21 cellular contexts compared by ENCODE assay signal in genomic region chr18:36449451-36449850, GRCh38.
DNase-seq lines count a peak whose midpoint lies in the region; ATAC-seq, FAIRE-seq and TF ChIP-seq lines count a peak whose summit lies in the region.
"Had no signal": no experiment of that assay in that cellular context is flagged by ENCODE, and none has a peak within 500 bp of the region (broad histone marks: within the 10 kb centered on the region; RNA-seq: fewer than 3 reads in every experiment).

No MANE protein-coding gene starts in this region.

- H3K27ac ChIP-seq in HUES48 (ENCODE audit: low read depth, low read length) (peak overlapping the region; percentile 89), H1 (ENCODE audit: low read depth, low read length) (no peak overlapping the region), neural progenitor cell (peak overlapping the region; percentile 92), aorta (ENCODE audit: low read depth in 1 of 2, low read length in 2 of 2) (no peak overlapping the region)
- H3K27ac ChIP-seq: KMS-11 had no signal

- H4K8ac ChIP-seq in H1 (ENCODE audit: extremely low read depth, insufficient read depth, low read length), result no peak overlapping the region

- H2BK20ac ChIP-seq in H1 (ENCODE audit: low read length), result peak overlapping the region; percentile 92; the same call in 1 of the 2 replicates

- peak overlapping the region; percentile 65 for H3K18ac ChIP-seq in H1 (ENCODE audit: extremely low read depth, low read length)

- H4K20me1 ChIP-seq in H1 (replicated peaks in 1 of 2; ENCODE audit: control insufficient read depth in 1 of 2, insufficient read depth in 2 of 2, low read length in 2 of 2), result no peaks in the 10 kb centered on the region
- peaks cover 4% of the 10 kb centered on the region for H4K20me1 ChIP-seq in neural progenitor cell (ENCODE audit: low read depth)

- H2BK12ac ChIP-seq in H1 (ENCODE audit: low read depth, low read length), result no peak overlapping the region; the same call in 1 of the 2 replicates

- peak overlapping the region; percentile 24 for H3K4ac ChIP-seq in H1 (replicated peaks; ENCODE audit: insufficient read length, low read depth, low read length)

- H3K23me2 ChIP-seq in H1 (ENCODE audit: low read depth, low read length), result no peaks in the 10 kb centered on the region; the same call in 1 of the 2 replicates

- peak overlapping the region; percentile 59 for H4K5ac ChIP-seq in H1 (ENCODE audit: insufficient read length, low read depth, low read length)

- H3K4me3 ChIP-seq in HUES48 (ENCODE audit: low read depth, low read length) (peak overlapping the region; percentile 18; the same call in 1 of the 2 replicates), H1 (ENCODE audit: extremely low read depth in 1 of 4, insufficient read depth in 2 of 4, low read depth in 3 of 4, low read length in 4 of 4) (peak overlapping the region in 1 of 4 experiments; percentile 35; a peak in 1 of 8 replicates), neural progenitor cell (no peak overlapping the region), aorta (ENCODE audit: low read length in 2 of 2) (no peak overlapping the region)
- H3K4me3 ChIP-seq: GM12878 had no signal

- H2AK5ac ChIP-seq in H1 (ENCODE audit: low read depth, low read length), result peak overlapping the region; percentile 93

- H3K23ac ChIP-seq in H1 (ENCODE audit: insufficient read length), result no peak overlapping the region

- POLR2A ChIA-PET in H1 (lab: Charles Lee; ENCODE audit: partially characterized antibody), result interaction anchor here (1.0 kb wide), 1 partner anchor 171 kb away, joined by 3 read pairs; no protein-coding TSS in a partner anchor

- H3F3A ChIP-seq in neural progenitor cell (ENCODE audit: low read depth), result peaks cover 45% of the 10 kb centered on the region

- no peak for TF ChIP-seq EP300 in H1 (IDR thresholded peaks at IDR 0.05; ENCODE audit: borderline replicate concordance in 1 of 2, low read depth in 2 of 2, low read length in 2 of 2)

- H3K4me2 ChIP-seq in H1 (ENCODE audit: insufficient read depth in 1 of 2, low read depth in 2 of 2, low read length in 2 of 2), result peak overlapping the region; percentile 49 to 63
- peak overlapping the region; percentile 71 for H3K4me2 ChIP-seq in neural progenitor cell
- H3K4me2 ChIP-seq: KMS-11 had no signal

- no peak for ATAC-seq in aorta (ENCODE audit: low FRiP score)
- ATAC-seq: GM12878, HCT116, HepG2 had no signal

- no peak overlapping the region for H3K4me3 Mint-ChIP-seq in neural progenitor cell

- H3K14ac ChIP-seq in H1 (ENCODE audit: insufficient read length), result no peak overlapping the region

- peaks cover 5% of the 10 kb centered on the region for H3K36me3 Mint-ChIP-seq in neural progenitor cell

- FAIRE-seq in D721Med (lab: Jason Lieb, UNC) (peak; percentile 80), H1 (lab: Jason Lieb, UNC) (no peak)
- FAIRE-seq: G401.6, GM12878, HepG2 had no signal

- H3K9ac ChIP-seq in HUES48 (ENCODE audit: low read depth, low read length), result no peak overlapping the region
- H3K9ac ChIP-seq in H1 (replicated peaks in 1 of 4; ENCODE audit: extremely low read depth in 1 of 4, low read depth in 3 of 4, low read length in 3 of 4), result no peak overlapping the region
- no peak overlapping the region for H3K9ac ChIP-seq in neural progenitor cell
- H3K9ac ChIP-seq: KMS-11 had no signal

- H3K79me1 ChIP-seq in H1 (ENCODE audit: low read depth, low read length), result no peaks in the 10 kb centered on the region

- peaks cover 2% of the 10 kb centered on the region for H3K9me3 Mint-ChIP-seq in neural progenitor cell

- intact Hi-C loops in aorta (cut with DNase I), result loop anchor here in 1 of 2 donors (10.0 kb wide), 1 partner anchor 125 kb away; no protein-coding TSS in a partner anchor

- no peak for TF ChIP-seq POLR2A in H1 (IDR thresholded peaks at IDR 0.05; ENCODE audit: control extremely low read depth in 1 of 2, low read depth in 2 of 2, low read length in 2 of 2)

- TF ChIP-seq RAD21 in H1 (IDR thresholded peaks at IDR 0.05 in 1 of 2, conservative IDR thresholded peaks at IDR 0.05 in 1 of 2; ENCODE audit: low read depth in 2 of 2, low read length in 2 of 2), result no peak

- CTCF ChIA-PET in H1 (lab: Charles Lee; ENCODE audit: partially characterized antibody), result interaction anchor here (0.8 to 2.2 kb wide), 8 partner anchors 9 to 238 kb away, joined by 3 to 8 read pairs (median 4); no protein-coding TSS in a partner anchor

- peak overlapping the region; percentile 32 for H3K56ac ChIP-seq in H1 (replicated peaks; ENCODE audit: insufficient read length, low read depth, low read length)

- H2BK15ac ChIP-seq in H1 (ENCODE audit: low read length), result no peak overlapping the region

- peaks cover 63% of the 10 kb centered on the region for H3K4me1 Mint-ChIP-seq in neural progenitor cell

- H2BK120ac ChIP-seq in H1 (replicated peaks; ENCODE audit: low read depth, low read length), result peak overlapping the region; percentile 81

- H3K79me2 ChIP-seq in H1 (ENCODE audit: control insufficient read depth in 1 of 2, insufficient read depth in 2 of 2, low read length in 2 of 2), result no peaks in the 10 kb centered on the region
- peaks cover 86% of the 10 kb centered on the region for H3K79me2 ChIP-seq in neural progenitor cell (ENCODE audit: low read depth)

- H3K36me3 ChIP-seq in HUES48 (ENCODE audit: control insufficient read depth, insufficient read depth, low read length), result no peaks in the 10 kb centered on the region
- no peaks in the 10 kb centered on the region for H3K36me3 ChIP-seq in H1 (ENCODE audit: control insufficient read depth in 2 of 4, insufficient read depth in 4 of 4, low read length in 3 of 4)
- H3K36me3 ChIP-seq in neural progenitor cell, result no peaks in the 10 kb centered on the region
- no peaks in the 10 kb centered on the region for H3K36me3 ChIP-seq in aorta (ENCODE audit: control insufficient read depth in 1 of 2, insufficient read depth in 2 of 2, low read length in 1 of 2)

- H3K27me3 ChIP-seq in HUES48 (ENCODE audit: control insufficient read depth, insufficient read depth, low read length), result no peaks in the 10 kb centered on the region
- no peaks in the 10 kb centered on the region for H3K27me3 ChIP-seq in H1 (replicated peaks in 1 of 4; ENCODE audit: control insufficient read depth in 3 of 4, extremely low read depth in 1 of 4, insufficient read depth in 3 of 4, low read length in 3 of 4)
- no peaks in the 10 kb centered on the region for H3K27me3 ChIP-seq in neural progenitor cell
- H3K27me3 ChIP-seq in aorta (ENCODE audit: control insufficient read depth in 1 of 2, insufficient read depth in 2 of 2, low read length in 1 of 2), result no peaks in the 10 kb centered on the region

- peak overlapping the region; percentile 92; the same call in 1 of the 2 replicates for H2BK5ac ChIP-seq in H1 (ENCODE audit: low read depth, low read length)

- H3K4me1 ChIP-seq in HUES48 (ENCODE audit: control insufficient read depth, insufficient read depth, low read length) (peaks cover 52% of the 10 kb centered on the region), H1 (replicated peaks in 1 of 4; ENCODE audit: control insufficient read depth in 3 of 4, insufficient read depth in 4 of 4, low read length in 3 of 4) (peaks cover 8 to 26% (median 13%) of the 10 kb centered on the region in 4 experiments), neural progenitor cell (peaks cover 93% of the 10 kb centered on the region), aorta (ENCODE audit: control insufficient read depth in 1 of 2, insufficient read depth in 2 of 2, low read length in 2 of 2) (peaks cover 2 to 6% of the 10 kb centered on the region in 2 donors)
- H3K4me1 ChIP-seq: Caco-2 had no signal

- DNase-seq in D721Med (ENCODE audit: insufficient read length, low spot score) (no peak), H1 (ENCODE audit: low read depth in 1 of 2, low spot score in 2 of 2) (no peak), neural progenitor cell (ENCODE audit: low spot score) (no peak), aorta (no peak), NCI-H446 treated with DMSO at 0.1 percent for 48 hours (lab: John Stamatoyannopoulos, UW) (no peak), G401 (ENCODE audit: low spot score) (no peak)
- no peak for DNase-seq in stimulated activated CD8-positive, alpha-beta memory T cell treated with anti-CD3 and anti-CD28 coated beads, Interleukin-4, amount 100 ng/mL, for 48 hours
- DNase-seq: AML-193, Caco-2, DMS53, NCI-H1436 treated with DMSO at 0.1 percent for 48 hours, NCI-H2029 treated with DMSO at 0.1 percent for 48 hours, NCI-H2171 treated with DMSO at 0.1 percent for 48 hours, NCI-H748 treated with DMSO at 0.1 percent for 48 hours, RPMI8226 had no signal

- 47% methylated on average over 2 of the region's 2 CpGs; no CpG with 5 or more reads in 1 of the 2 experiments for WGBS in H1 (ENCODE audit: extremely low coverage in 1 of 2, insufficient coverage in 1 of 2, insufficient read length in 1 of 2, insufficient replicate concordance in 2 of 2, low coverage in 1 of 2, low lambda C conversion rate in 2 of 2, missing lambda C conversion rate in 1 of 2), 2 experiments
- WGBS in aorta, 2 donors, result 5 to 6% methylated on average over 2 of the region's 2 CpGs

- TF ChIP-seq CTCF in D721Med (IDR thresholded peaks at IDR 0.05; ENCODE audit: insufficient read depth, missing control alignments), result no peak
- no peak for TF ChIP-seq CTCF in H1 (IDR thresholded peaks at IDR 0.05; ENCODE audit: control extremely low read depth in 1 of 3, insufficient read depth in 1 of 3, low read depth in 1 of 3, low read length in 3 of 3)
- no peak for TF ChIP-seq CTCF in neural progenitor cell (IDR thresholded peaks at IDR 0.05)

- peaks cover 6% of the 10 kb centered on the region for H3K27me3 Mint-ChIP-seq in neural progenitor cell (ENCODE audit: insufficient read depth, low read depth)

- H2AFZ ChIP-seq in H1 (ENCODE audit: low read length) (no peak overlapping the region), neural progenitor cell (replicated peaks) (no peak overlapping the region)

- no peak overlapping the region for H3K27ac Mint-ChIP-seq in neural progenitor cell

- in situ Hi-C loops in G401 (cut with HindIII; ENCODE audit: low sequenced_read_pairs), result no loop called here

- no peaks in the 10 kb centered on the region for H3K9me3 ChIP-seq in HUES48 (ENCODE audit: control insufficient read depth, insufficient read depth, low read length)
- H3K9me3 ChIP-seq in H1 (ENCODE audit: insufficient read depth in 2 of 2, low read depth in 1 of 2, low read length in 1 of 2), result no peaks in the 10 kb centered on the region
- H3K9me3 ChIP-seq in neural progenitor cell (ENCODE audit: low read depth), result no peaks in the 10 kb centered on the region
- no peaks in the 10 kb centered on the region for H3K9me3 ChIP-seq in aorta (ENCODE audit: control insufficient read depth, low read length)
- H3K9me3 ChIP-seq: Caco-2 had no signal

- H4K91ac ChIP-seq in H1 (replicated peaks; ENCODE audit: insufficient read length, low read length), result peak overlapping the region; percentile 25

Comparison
In these comparisons a context has a peak if more than half of its experiments do, and no peak if none do; other contexts are left out.
1. H3K27ac ChIP-seq: peak in HUES48 (single experiment) and neural progenitor cell (single experiment); none in H1 (single experiment) and aorta (0 of 2).